ENCODE assay signal across 1 cellular context in the genomic region with DNA sequence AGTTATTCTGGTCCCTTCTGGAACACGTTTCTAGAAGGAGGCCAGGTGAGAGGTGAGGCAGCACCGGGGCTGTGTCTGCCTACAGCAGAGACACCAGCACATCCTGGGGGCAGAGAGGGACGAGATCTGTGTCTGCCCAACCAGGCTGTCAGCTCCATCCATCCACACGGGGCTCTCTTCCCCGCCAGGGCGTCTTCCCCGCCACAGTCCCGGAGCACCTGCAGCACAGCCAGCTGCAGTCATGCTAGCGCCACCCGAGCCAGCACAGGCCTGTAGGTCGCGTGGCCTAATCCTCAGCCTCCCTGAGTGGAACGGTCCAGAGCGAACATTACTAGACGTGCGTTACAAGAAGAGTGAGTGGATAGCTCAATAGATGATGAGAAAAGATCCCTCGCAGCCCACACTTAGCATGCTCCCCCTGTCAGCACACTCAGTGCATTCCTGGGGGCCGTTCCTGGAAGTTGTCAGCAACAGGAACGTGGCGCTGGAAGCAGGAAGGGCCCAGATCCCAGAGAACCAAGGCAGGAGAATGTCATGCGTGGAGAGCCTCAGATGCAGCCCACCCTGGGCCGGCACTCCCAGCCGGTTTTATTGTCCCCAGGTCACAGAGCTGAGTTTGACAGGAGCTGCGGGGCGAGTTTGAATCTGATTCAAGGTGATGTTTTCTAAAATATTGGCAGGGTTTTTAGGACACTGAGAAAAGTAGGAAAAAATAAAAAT.
TF ChIP-seq lines count a peak whose summit lies in the region.

No MANE protein-coding gene starts in this region.

TF ChIP-seq in K562, 482 proteins besides CTCF, POLR2A, EP300 and RAD21:
- TF ChIP-seq SREBF2 (CRISPR knock-in tag; IDR thresholded peaks at IDR 0.05) (no peak), BRCA1 (IDR thresholded peaks at IDR 0.05) (no peak), BRCA1 (CRISPR knock-in tag; IDR thresholded peaks at IDR 0.05) (no peak), ZNF41 (CRISPR knock-in tag; conservative IDR thresholded peaks at IDR 0.05) (no peak), RBM17 (IDR thresholded peaks at IDR 0.05; ENCODE audit: borderline replicate concordance, low read depth, low read length) (no peak)
